In the genomic region with DNA sequence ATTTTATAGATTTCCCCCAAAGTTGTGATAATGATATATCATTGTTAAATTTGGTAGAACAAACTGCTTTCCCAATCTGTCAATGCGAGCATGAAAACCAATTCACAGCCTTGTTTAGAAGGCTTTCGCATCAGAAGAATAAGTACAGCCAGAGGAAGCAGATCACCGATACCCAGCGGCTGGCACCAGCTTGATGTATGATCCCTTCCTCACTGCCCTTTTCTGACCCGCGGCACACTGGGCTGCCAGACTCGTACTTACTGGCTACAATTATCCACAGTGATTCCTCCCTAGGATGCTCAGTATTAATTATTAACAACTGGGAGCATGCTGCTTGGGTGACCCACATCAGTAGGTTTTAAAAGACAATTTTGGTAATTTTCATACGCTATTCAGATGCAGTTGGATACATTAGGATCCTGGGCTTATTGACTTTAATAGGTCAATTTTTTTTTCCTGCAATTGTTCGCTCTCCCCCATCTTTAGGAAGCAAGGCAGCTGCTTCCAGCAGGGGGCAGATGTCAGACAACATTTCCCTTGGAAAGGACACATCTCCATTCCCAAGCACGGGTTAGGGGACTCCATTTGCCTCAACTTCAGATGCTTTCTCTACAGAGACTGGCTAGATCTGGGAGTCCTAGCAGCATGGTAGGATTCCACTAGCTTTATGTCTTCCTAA, we compare ENCODE assay signal across 9 cellular contexts.
DNase-seq lines count a peak whose midpoint lies in the region; ATAC-seq and TF ChIP-seq lines count a peak whose summit lies in the region.
"Had no signal": no experiment of that assay in that cellular context is flagged by ENCODE, and none has a peak within 500 bp of the region (broad histone marks: within the 10 kb centered on the region; RNA-seq: fewer than 3 reads in every experiment).

No MANE protein-coding gene starts in this region.

- H3K36me3 ChIP-seq in breast epithelium (no peaks in the 10 kb centered on the region), PC-9 (ENCODE audit: low read depth) (no peaks in the 10 kb centered on the region), tibial nerve (no peaks in the 10 kb centered on the region)

- no peak for TF ChIP-seq EP300 in tibial nerve (IDR thresholded peaks at IDR 0.05)

- H3K9me3 Mint-ChIP-seq in MCF 10A (ENCODE audit: unreplicated experiment): no peaks in the 10 kb centered on the region
- H3K9me3 Mint-ChIP-seq in natural killer cell treated with Interleukin-12 subunit alpha and Interleukin-12 subunit beta and Interleukin-15 and Interleukin-18, amount 100 ng/mL, for 72 hours: no peaks in the 10 kb centered on the region
- H3K9me3 Mint-ChIP-seq: dendritic cell treated with granulocyte-macrophage colony-stimulating factor and Interleukin-4, amounts not matched to agents 40 ng/mL and 50 ng/mL, for 4 days had no signal

- no peak overlapping the region for H2AFZ ChIP-seq in PC-9

- H3F3A ChIP-seq in PC-9 (ENCODE audit: insufficient read depth, low read depth): no peaks in the 10 kb centered on the region

- no peak for ATAC-seq in right cardiac atrium
- no peak for ATAC-seq in natural killer cell treated with Interleukin-12 subunit alpha and Interleukin-12 subunit beta and Interleukin-15 and Interleukin-18, amount 100 ng/mL, for 72 hours

- H4K20me1 ChIP-seq in PC-9 (ENCODE audit: insufficient read depth): no peaks in the 10 kb centered on the region

- peaks cover 98% of the 10 kb centered on the region for H3K27me3 Mint-ChIP-seq in MCF 10A (ENCODE audit: insufficient read depth, unreplicated experiment)
- H3K27me3 Mint-ChIP-seq in natural killer cell treated with Interleukin-12 subunit alpha and Interleukin-12 subunit beta and Interleukin-15 and Interleukin-18, amount 100 ng/mL, for 72 hours: peaks cover 0 to 5% of the 10 kb centered on the region in 2 donors
- H3K27me3 Mint-ChIP-seq: dendritic cell treated with granulocyte-macrophage colony-stimulating factor and Interleukin-4, amounts not matched to agents 40 ng/mL and 50 ng/mL, for 4 days had no signal

- no peaks in the 10 kb centered on the region for H3K79me2 ChIP-seq in PC-9 (ENCODE audit: low read depth)

- POLR2A ChIA-PET in MCF 10A (lab: Yijun Ruan, JAX): interaction anchor here (0.5 to 0.7 kb wide), 3 partner anchors 215 to 1435 kb away, joined by 3 to 4 read pairs (median 3); no protein-coding TSS in a partner anchor
- POLR2A ChIA-PET in PC-9 (lab: Charles Lee; ENCODE audit: unreplicated experiment): no interaction called here

- H3K36me3 Mint-ChIP-seq in MCF 10A (ENCODE audit: insufficient read depth, unreplicated experiment): no peaks in the 10 kb centered on the region
- no peaks in the 10 kb centered on the region for H3K36me3 Mint-ChIP-seq in natural killer cell treated with Interleukin-12 subunit alpha and Interleukin-12 subunit beta and Interleukin-15 and Interleukin-18, amount 100 ng/mL, for 72 hours

- H3K4me1 ChIP-seq in breast epithelium (no peaks in the 10 kb centered on the region), PC-9 (replicated peaks; ENCODE audit: insufficient read depth) (no peaks in the 10 kb centered on the region), right cardiac atrium (ENCODE audit: control insufficient read depth, insufficient read depth, low read length) (no peaks in the 10 kb centered on the region), tibial nerve (peaks cover 0 to 25% (median 2%) of the 10 kb centered on the region in 4 donors)

- peak; percentile 63 for DNase-seq in MCF 10A (ENCODE audit: unreplicated experiment)
- no peak for DNase-seq in breast epithelium (ENCODE audit: low spot score in 2 of 2)
- DNase-seq in PC-9: no peak
- DNase-seq in right cardiac atrium: peak; percentile 12 to 69 (median 29)
- peak in 1 of 2 donors; percentile 19 for DNase-seq in tibial nerve (ENCODE audit: low spot score in 2 of 2)
- DNase-seq in NCI-H774 (lab: John Stamatoyannopoulos, UW): no peak
- DNase-seq in GDM1 (lab: John Stamatoyannopoulos, UW): no peak
- DNase-seq in natural killer cell treated with Interleukin-12 subunit alpha and Interleukin-12 subunit beta and Interleukin-15 and Interleukin-18, amount 100 ng/mL, for 72 hours (ENCODE audit: low spot score): no peak

- no peaks in the 10 kb centered on the region for H3K9me2 ChIP-seq in PC-9 (ENCODE audit: insufficient read depth)

- no peaks in the 10 kb centered on the region for H3K4me1 Mint-ChIP-seq in MCF 10A (ENCODE audit: insufficient read depth, unreplicated experiment)
- H3K4me1 Mint-ChIP-seq in natural killer cell treated with Interleukin-12 subunit alpha and Interleukin-12 subunit beta and Interleukin-15 and Interleukin-18, amount 100 ng/mL, for 72 hours (ENCODE audit: low read depth in 2 of 2): no peaks in the 10 kb centered on the region

- H3K9me3 ChIP-seq in breast epithelium: no peaks in the 10 kb centered on the region
- H3K9me3 ChIP-seq in PC-9 (ENCODE audit: insufficient read depth, low read depth): no peaks in the 10 kb centered on the region
- H3K9me3 ChIP-seq in right cardiac atrium (ENCODE audit: control insufficient read depth, low read length): no peaks in the 10 kb centered on the region
- no peaks in the 10 kb centered on the region for H3K9me3 ChIP-seq in tibial nerve

- no peak for TF ChIP-seq POLR2A in breast epithelium (IDR thresholded peaks at IDR 0.05)
- no peak for TF ChIP-seq POLR2A in tibial nerve (IDR thresholded peaks at IDR 0.05)

- 79% methylated on average over 10 of the region's 10 CpGs for WGBS in right cardiac atrium
- 51 to 66% methylated on average over 10 of the region's 10 CpGs for WGBS in tibial nerve, 2 donors

- no peak overlapping the region for H3K4me3 Mint-ChIP-seq in MCF 10A (ENCODE audit: unreplicated experiment)
- no peak overlapping the region for H3K4me3 Mint-ChIP-seq in natural killer cell treated with Interleukin-12 subunit alpha and Interleukin-12 subunit beta and Interleukin-15 and Interleukin-18, amount 100 ng/mL, for 72 hours
- H3K4me3 Mint-ChIP-seq: dendritic cell treated with granulocyte-macrophage colony-stimulating factor and Interleukin-4, amounts not matched to agents 40 ng/mL and 50 ng/mL, for 4 days had no signal

- no peak overlapping the region for H3K4me3 ChIP-seq in breast epithelium
- no peak overlapping the region for H3K4me3 ChIP-seq in PC-9
- no peak overlapping the region for H3K4me3 ChIP-seq in right cardiac atrium (ENCODE audit: low read length)
- peak overlapping the region in 1 of 4 donors; percentile 7 for H3K4me3 ChIP-seq in tibial nerve

- TF ChIP-seq CTCF in MCF 10A (IDR thresholded peaks at IDR 0.05; ENCODE audit: unreplicated experiment): peak; percentile 49
- TF ChIP-seq CTCF in breast epithelium (IDR thresholded peaks at IDR 0.05): no peak
- TF ChIP-seq CTCF in PC-9 (conservative IDR thresholded peaks at IDR 0.05): peak; percentile 49
- TF ChIP-seq CTCF in tibial nerve (IDR thresholded peaks at IDR 0.05): peak in 4 of 5 experiments; percentile 26 to 43 (median 30)

- H3K27ac ChIP-seq in breast epithelium (no peak overlapping the region), PC-9 (no peak overlapping the region), right cardiac atrium (ENCODE audit: low read length) (no peak overlapping the region), tibial nerve (peak overlapping the region in 1 of 4 donors; percentile 21)

- BruUV-seq in MCF 10A (replicated peaks; lab: Mats Ljungman, UMichigan) (no TSS peak), PC-9 (replicated peaks; lab: Mats Ljungman, UMichigan) (no TSS peak)

- H3K27me3 ChIP-seq in breast epithelium: no peaks in the 10 kb centered on the region
- peaks cover 56% of the 10 kb centered on the region for H3K27me3 ChIP-seq in PC-9 (ENCODE audit: insufficient read depth, low read depth)
- H3K27me3 ChIP-seq in right cardiac atrium (ENCODE audit: control insufficient read depth, insufficient read depth): no peaks in the 10 kb centered on the region
- no peaks in the 10 kb centered on the region for H3K27me3 ChIP-seq in tibial nerve

- CTCF ChIA-PET in MCF 10A (lab: Yijun Ruan, JAX) (interaction anchor here (0.6 to 3.5 kb wide), 18 partner anchors 8 to 1280 kb away, joined by 3 to 17 read pairs (median 4); no protein-coding TSS in a partner anchor), PC-9 (lab: Charles Lee) (no interaction called here)

- no peak overlapping the region for H3K27ac Mint-ChIP-seq in MCF 10A (ENCODE audit: low read depth, unreplicated experiment)
- H3K27ac Mint-ChIP-seq in natural killer cell treated with Interleukin-12 subunit alpha and Interleukin-12 subunit beta and Interleukin-15 and Interleukin-18, amount 100 ng/mL, for 72 hours: no peak overlapping the region
- H3K27ac Mint-ChIP-seq: dendritic cell treated with granulocyte-macrophage colony-stimulating factor and Interleukin-4, amounts not matched to agents 40 ng/mL and 50 ng/mL, for 4 days had no signal

- H3K4me2 ChIP-seq in PC-9: no peak overlapping the region

- intact Hi-C loops in MCF 10A (cut with micrococcal nuclease) (loop anchor here (1.0 to 2.0 kb wide), 3 partner anchors 164 to 561 kb away; no protein-coding TSS in a partner anchor), breast epithelium (cut with DNase I; ENCODE audit: low total_unique reads) (no loop called here), PC-9 (cut with micrococcal nuclease; ENCODE audit: unreplicated experiment) (no loop called here), right cardiac atrium (cut with DNase I) (no loop called here)

Comparison
In these comparisons a context has a peak if more than half of its experiments do, and no peak if none do; other contexts are left out.
1. DNase-seq: peak in MCF 10A (single experiment) and right cardiac atrium (3 of 3); none in breast epithelium (0 of 2), PC-9 (0 of 2), NCI-H774 (single experiment), GDM1 (single experiment) and natural killer cell treated with Interleukin-12 subunit alpha and Interleukin-12 subunit beta and Interleukin-15 and Interleukin-18, amount 100 ng/mL, for 72 hours (single experiment).
2. CTCF ChIP-seq: peak in MCF 10A (single experiment), PC-9 (single experiment) and tibial nerve (4 of 5); none in breast epithelium (0 of 3).